Comparison of ENCODE assay signal across 8 cellular contexts in genomic region chr2:174778479-174778962, GRCh38. TPM values are rescaled to one million over a fixed set of nuclear protein-coding genes. Genes with fewer than 3 reads are reported as not detected.
DNase-seq lines count a peak whose midpoint lies in the region; ATAC-seq and TF ChIP-seq lines count a peak whose summit lies in the region.

No MANE protein-coding gene starts in this region.

- no peak overlapping the region for H3K9ac ChIP-seq in neural progenitor cell

- intact Hi-C loops in dendritic cell treated with granulocyte-macrophage colony-stimulating factor and Interleukin-4, amounts not matched to agents 40 ng/mL and 50 ng/mL, for 4 days (cut with micrococcal nuclease) = no loop called here
- intact Hi-C loops in thyroid gland (cut with DNase I) = no loop called here

- peaks cover 37% of the 10 kb centered on the region for H3K4me1 ChIP-seq in neural progenitor cell
- peaks cover 0 to 4% of the 10 kb centered on the region in 2 donors for H3K4me1 ChIP-seq in thyroid gland

- H3K4me1 Mint-ChIP-seq in dendritic cell treated with granulocyte-macrophage colony-stimulating factor and Interleukin-4, amounts not matched to agents 40 ng/mL and 50 ng/mL, for 4 days (ENCODE audit: low read depth) = peaks cover 13% of the 10 kb centered on the region
- peaks cover 46% of the 10 kb centered on the region for H3K4me1 Mint-ChIP-seq in neural progenitor cell

- H3F3A ChIP-seq in neural progenitor cell (ENCODE audit: low read depth) = peaks cover 22% of the 10 kb centered on the region

- TF ChIP-seq CTCF in GM06990 (IDR thresholded peaks at IDR 0.05; ENCODE audit: insufficient read depth, low read length, poor library complexity, severe bottlenecking) (no peak), neural progenitor cell (IDR thresholded peaks at IDR 0.05) (no peak), thyroid gland (IDR thresholded peaks at IDR 0.05) (no peak)

- no peak overlapping the region for H3K4me2 ChIP-seq in neural progenitor cell

- no peaks in the 10 kb centered on the region for H4K20me1 ChIP-seq in neural progenitor cell (ENCODE audit: low read depth)

- peaks cover 7% of the 10 kb centered on the region for H3K27me3 Mint-ChIP-seq in dendritic cell treated with granulocyte-macrophage colony-stimulating factor and Interleukin-4, amounts not matched to agents 40 ng/mL and 50 ng/mL, for 4 days
- peaks cover 5% of the 10 kb centered on the region for H3K27me3 Mint-ChIP-seq in neural progenitor cell (ENCODE audit: insufficient read depth, low read depth)

- no peaks in the 10 kb centered on the region for H3K79me2 ChIP-seq in neural progenitor cell (ENCODE audit: low read depth)

- H3K36me3 ChIP-seq in GM06990 (ENCODE audit: control insufficient read depth, insufficient read depth, low read length) (no peaks in the 10 kb centered on the region), neural progenitor cell (no peaks in the 10 kb centered on the region), thyroid gland (no peaks in the 10 kb centered on the region)

- H2AFZ ChIP-seq in neural progenitor cell (replicated peaks) = no peak overlapping the region

- H3K9me3 ChIP-seq in neural progenitor cell (ENCODE audit: low read depth) = no peaks in the 10 kb centered on the region
- no peaks in the 10 kb centered on the region for H3K9me3 ChIP-seq in thyroid gland

- no peak for TF ChIP-seq POLR2A in thyroid gland (IDR thresholded peaks at IDR 0.05)

- no peaks in the 10 kb centered on the region for H3K9me3 Mint-ChIP-seq in dendritic cell treated with granulocyte-macrophage colony-stimulating factor and Interleukin-4, amounts not matched to agents 40 ng/mL and 50 ng/mL, for 4 days
- H3K9me3 Mint-ChIP-seq in neural progenitor cell = peaks cover 2% of the 10 kb centered on the region

- DNase-seq in GM06990 (ENCODE audit: extremely low read depth, insufficient read length) = peak; percentile 40
- peak; percentile 16 to 57 for DNase-seq in activated CD4-positive, alpha-beta T cell treated with anti-CD3 and anti-CD28 coated beads, Interleukin-2, amount 50 U/mL, for 24 hours (ENCODE audit: low read depth in 1 of 2, low spot score in 1 of 2)
- no peak for DNase-seq in neural progenitor cell (ENCODE audit: low spot score)
- DNase-seq in thyroid gland = peak; percentile 12 to 15
- DNase-seq in NCI-H1048 (lab: John Stamatoyannopoulos, UW) = no peak
- DNase-seq in ecto neural progenitor cell (ENCODE audit: low spot score) = no peak

- H3K4me3 ChIP-seq in GM06990 (replicated peaks; ENCODE audit: low read depth, low read length) (no peak overlapping the region), neural progenitor cell (no peak overlapping the region), thyroid gland (replicated peaks in 1 of 3) (no peak overlapping the region)

- H3K27me3 ChIP-seq in GM06990 (replicated peaks; ENCODE audit: control insufficient read depth, insufficient read depth, low read length) (peaks cover 1% of the 10 kb centered on the region; the same call in 1 of the 2 replicates), neural progenitor cell (no peaks in the 10 kb centered on the region), thyroid gland (no peaks in the 10 kb centered on the region)

- H3K27ac ChIP-seq in neural progenitor cell = no peak overlapping the region
- no peak overlapping the region for H3K27ac ChIP-seq in thyroid gland

- H3K27ac Mint-ChIP-seq in dendritic cell treated with granulocyte-macrophage colony-stimulating factor and Interleukin-4, amounts not matched to agents 40 ng/mL and 50 ng/mL, for 4 days = peak overlapping the region; percentile 40
- H3K27ac Mint-ChIP-seq in neural progenitor cell = peak overlapping the region; percentile 67

- peak; percentile 66 for ATAC-seq in HG03558 (IDR thresholded peaks at IDR 0.05; ENCODE audit: extremely low read depth, unreplicated experiment)

- 67 to 73% methylated on average over 6 to 9 of the region's 9 CpGs for WGBS in thyroid gland, 2 donors

- H3K4me3 Mint-ChIP-seq in dendritic cell treated with granulocyte-macrophage colony-stimulating factor and Interleukin-4, amounts not matched to agents 40 ng/mL and 50 ng/mL, for 4 days = no peak overlapping the region
- no peak overlapping the region for H3K4me3 Mint-ChIP-seq in neural progenitor cell

- no peaks in the 10 kb centered on the region for H3K36me3 Mint-ChIP-seq in dendritic cell treated with granulocyte-macrophage colony-stimulating factor and Interleukin-4, amounts not matched to agents 40 ng/mL and 50 ng/mL, for 4 days (ENCODE audit: low read depth)
- H3K36me3 Mint-ChIP-seq in neural progenitor cell = no peaks in the 10 kb centered on the region

RNA-seq across cellular contexts. Expression of gene CHRNA1, which starts 14.2 kb away (rescaled TPM):
- total RNA-seq in neural progenitor cell (ENCODE audit: low replicate concordance) = 0.11 TPM in 1 of 2 replicates, not detected in the other
- not detected for total RNA-seq in thyroid gland

Comparison
In these comparisons a context has a peak if more than half of its experiments do, and no peak if none do; other contexts are left out.
1. DNase-seq: peak in GM06990 (single experiment), activated CD4-positive, alpha-beta T cell treated with anti-CD3 and anti-CD28 coated beads, Interleukin-2, amount 50 U/mL, for 24 hours (2 of 2) and thyroid gland (2 of 2); none in neural progenitor cell (single experiment), NCI-H1048 (single experiment) and ecto neural progenitor cell (single experiment).